8 cellular contexts compared by ENCODE assay signal in genomic region chr10:122051609-122052385, GRCh38.
DNase-seq lines count a peak whose midpoint lies in the region; ATAC-seq and TF ChIP-seq lines count a peak whose summit lies in the region.

No MANE protein-coding gene starts in this region.

- peak overlapping the region; percentile 9 for H2AFZ ChIP-seq in mammary epithelial cell (ENCODE audit: low read depth, low read length)

- dilution Hi-C loops in mammary epithelial cell (cut with HindIII; ENCODE audit: low sequenced_read_pairs): no loop called here

- DNase-seq in AG04450 (ENCODE audit: low read depth, low spot score) (peak; percentile 29), HuH-7 (ENCODE audit: low spot score) (peak; percentile 60), mammary epithelial cell (peak; percentile 73), putamen (ENCODE audit: low spot score) (no peak)
- DNase-seq in activated T-cell treated with anti-CD3 and anti-CD28 coated beads, Interleukin-2, amount 50 U/mL, for 48 hours: no peak
- no peak for DNase-seq in activated CD4-positive, alpha-beta T cell treated with anti-CD3 and anti-CD28 coated beads, Interleukin-2, amount 50 U/mL, for 48 hours

- H3K9ac ChIP-seq in mammary epithelial cell (ENCODE audit: insufficient read depth, low read length) (no peak overlapping the region), liver (ENCODE audit: low read depth in 1 of 2, low read length in 2 of 2) (no peak overlapping the region)

- peak; percentile 75 to 79 for TF ChIP-seq RAD21 in liver (IDR thresholded peaks at IDR 0.05)

- in situ Hi-C loops in mammary epithelial cell (cut with MboI; ENCODE audit: low sequenced_read_pairs in 2 of 2): no loop called here

- BruUV-seq in mammary epithelial cell (replicated peaks; lab: Mats Ljungman, UMichigan): no TSS peak

- POLR2A ChIA-PET in AG04450 (lab: Yijun Ruan, JAX): interaction anchor here (0.6 to 1.0 kb wide), 2 partner anchors 124 to 166 kb away, joined by 4 to 9 read pairs; partner anchors contain the start of gene ATE1

- no peaks in the 10 kb centered on the region for H3K36me3 ChIP-seq in mammary epithelial cell (ENCODE audit: insufficient read depth, low read length)
- H3K36me3 ChIP-seq in liver (ENCODE audit: control insufficient read depth in 4 of 4, insufficient read depth in 3 of 4, low read depth in 1 of 4, low read length in 3 of 4): no peaks in the 10 kb centered on the region

- no peaks in the 10 kb centered on the region for H3K79me2 ChIP-seq in mammary epithelial cell (ENCODE audit: insufficient read depth, low read length)

- H3K4me3 ChIP-seq in AG04450 (ENCODE audit: low read depth, low read length) (no peak overlapping the region), mammary epithelial cell (replicated peaks in 1 of 3; ENCODE audit: insufficient read depth in 1 of 3, low read depth in 2 of 3, low read length in 3 of 3) (no peak overlapping the region), liver (ENCODE audit: low read depth in 1 of 3, low read length in 3 of 3) (no peak overlapping the region)

- CTCF ChIA-PET in AG04450 (lab: Charles Lee): interaction anchor here (0.5 to 2.9 kb wide), 53 partner anchors 9 to 1268 kb away, joined by 3 to 61 read pairs (median 5); no protein-coding TSS in a partner anchor
- CTCF ChIA-PET in mammary epithelial cell (lab: Charles Lee; ENCODE audit: low non-redundant PET): interaction anchor here (0.5 to 1.1 kb wide), 8 partner anchors 10 to 124 kb away, joined by 3 to 8 read pairs (median 4); partner anchors contain the start of gene ATE1

- H3K4me2 ChIP-seq in mammary epithelial cell (ENCODE audit: insufficient read depth, low read depth, low read length): no peak overlapping the region

- no peak for ATAC-seq in HG02852 (IDR thresholded peaks at IDR 0.05; ENCODE audit: unreplicated experiment)

- H3K27ac ChIP-seq in AG04450 (ENCODE audit: low read depth, low read length): no peak overlapping the region
- no peak overlapping the region for H3K27ac ChIP-seq in mammary epithelial cell (ENCODE audit: insufficient read depth, low read depth, low read length)
- no peak overlapping the region for H3K27ac ChIP-seq in liver (ENCODE audit: low read depth in 1 of 2, low read length in 2 of 2)

- 0% methylated on average over 2 of the region's 2 CpGs for WGBS in mammary epithelial cell (ENCODE audit: low coverage, missing lambda C conversion rate)
- WGBS in liver: 71% methylated on average over 2 of the region's 2 CpGs

- TF ChIP-seq CTCF in AG04450 (IDR thresholded peaks at IDR 0.05; ENCODE audit: low read depth, low read length) (peak; percentile 84), mammary epithelial cell (conservative IDR thresholded peaks at IDR 0.05 in 1 of 2, IDR thresholded peaks at IDR 0.05 in 1 of 2; ENCODE audit: extremely low read depth in 1 of 2, insufficient read depth in 1 of 2, low read depth in 1 of 2, low read length in 2 of 2) (peak; percentile 76 to 78), liver (IDR thresholded peaks at IDR 0.05; ENCODE audit: low read depth, low read length, missing input control) (peak; percentile 69)

- H3K4me1 ChIP-seq in mammary epithelial cell (ENCODE audit: insufficient read depth, low read length) (peaks cover 10% of the 10 kb centered on the region), liver (ENCODE audit: control insufficient read depth in 4 of 4, insufficient read depth in 4 of 4, low read length in 3 of 4) (no peaks in the 10 kb centered on the region)

- intact Hi-C loops in mammary epithelial cell (cut with micrococcal nuclease): loop anchor here (1.0 to 10.0 kb wide), 5 partner anchors 34 to 163 kb away; partner anchors contain the start of genes ATE1 and NSMCE4A

- H4K20me1 ChIP-seq in mammary epithelial cell (ENCODE audit: insufficient read depth, low read length): no peaks in the 10 kb centered on the region

- no peaks in the 10 kb centered on the region for H3K9me3 ChIP-seq in AG04450 (ENCODE audit: control insufficient read depth, insufficient read depth, low read length)
- H3K9me3 ChIP-seq in mammary epithelial cell (replicated peaks; ENCODE audit: insufficient read depth, low read length): no peaks in the 10 kb centered on the region
- H3K9me3 ChIP-seq in liver (ENCODE audit: control insufficient read depth in 4 of 4, low read length in 3 of 4): no peaks in the 10 kb centered on the region

- H3K27me3 ChIP-seq in AG04450 (ENCODE audit: control insufficient read depth, insufficient read depth, low read length): no peaks in the 10 kb centered on the region
- no peaks in the 10 kb centered on the region for H3K27me3 ChIP-seq in mammary epithelial cell (ENCODE audit: insufficient read depth, low read length)
- no peaks in the 10 kb centered on the region for H3K27me3 ChIP-seq in liver (ENCODE audit: control insufficient read depth in 4 of 4, insufficient read depth in 4 of 4, low read length in 3 of 4)

TF ChIP-seq in liver, 16 proteins besides CTCF, POLR2A, EP300 and RAD21:
- TF ChIP-seq SP1 (IDR thresholded peaks at IDR 0.05): no peak
- no peak for TF ChIP-seq RXRA (IDR thresholded peaks at IDR 0.05)
- TF ChIP-seq YY1 (IDR thresholded peaks at IDR 0.05): no peak
- no peak for TF ChIP-seq FOXA2 (IDR thresholded peaks at IDR 0.05)
- no peak for TF ChIP-seq MAX (IDR thresholded peaks at IDR 0.05)
- no peak for TF ChIP-seq TAF1 (conservative IDR thresholded peaks at IDR 0.05)
- no peak for TF ChIP-seq ATF3 (IDR thresholded peaks at IDR 0.05)
- no peak for TF ChIP-seq FOXA1 (IDR thresholded peaks at IDR 0.05)
- no peak for TF ChIP-seq GABPA (IDR thresholded peaks at IDR 0.05 in 1 of 2, conservative IDR thresholded peaks at IDR 0.05 in 1 of 2)
- TF ChIP-seq HNF4A (conservative IDR thresholded peaks at IDR 0.05): no peak
- TF ChIP-seq EGR1 (IDR thresholded peaks at IDR 0.05; ENCODE audit: low read depth in 2 of 2): no peak
- no peak for TF ChIP-seq HNF4G (IDR thresholded peaks at IDR 0.05)
- TF ChIP-seq NR2F2 (IDR thresholded peaks at IDR 0.05): no peak
- TF ChIP-seq JUND (IDR thresholded peaks at IDR 0.05): no peak
- TF ChIP-seq REST (IDR thresholded peaks at IDR 0.05): no peak
- no peak for TF ChIP-seq ZBTB33 (IDR thresholded peaks at IDR 0.05)
TF ChIP-seq in liver: peak in this region for 0.

Comparison
In these comparisons a context has a peak if more than half of its experiments do, and no peak if none do; other contexts are left out.
1. DNase-seq: peak in AG04450 (single experiment), HuH-7 (single experiment) and mammary epithelial cell (single experiment); none in putamen (single experiment), activated T-cell treated with anti-CD3 and anti-CD28 coated beads, Interleukin-2, amount 50 U/mL, for 48 hours (0 of 2) and activated CD4-positive, alpha-beta T cell treated with anti-CD3 and anti-CD28 coated beads, Interleukin-2, amount 50 U/mL, for 48 hours (0 of 2).
2. Peak in every context shown above with its lines, with median percentiles within 50 percentile points of each other: CTCF ChIP-seq.